ENCODE assay signal across 12 cellular contexts in genomic region chr1:119773711-119774241, GRCh38. TPM values are rescaled to one million over a fixed set of nuclear protein-coding genes. Genes with fewer than 3 reads are reported as not detected.
A peak's percentile ranks its signal among the peaks of the same experiment; 100 is the strongest.
DNase-seq lines count a peak whose midpoint lies in the region; TF ChIP-seq lines count a peak whose summit lies in the region.
"Had no signal": no experiment of that assay in that cellular context is flagged by ENCODE, and none has a peak within 500 bp of the region (broad histone marks: within the 10 kb centered on the region; RNA-seq: fewer than 3 reads in every experiment).

No MANE protein-coding gene starts in this region.

- H2BK120ac ChIP-seq in mesenchymal stem cell (ENCODE audit: low read depth, low read length), result no peak overlapping the region

- H2AK5ac ChIP-seq in mesenchymal stem cell (ENCODE audit: low read length, severe bottlenecking), result no peak overlapping the region

- peak overlapping the region in 1 of 2 experiments; percentile 65 for H3K18ac ChIP-seq in mesenchymal stem cell (ENCODE audit: low read depth in 1 of 2, low read length in 2 of 2)

- H2BK12ac ChIP-seq in mesenchymal stem cell (ENCODE audit: low read length in 2 of 2), result no peak overlapping the region

- in situ Hi-C loops in G401 (cut with HindIII; ENCODE audit: low sequenced_read_pairs), result no loop called here

- H3K4me1 ChIP-seq in ectodermal cell (ENCODE audit: control insufficient read depth, insufficient read depth, low read length) (peaks cover 51% of the 10 kb centered on the region), mesenchymal stem cell (ENCODE audit: control insufficient read depth, insufficient read depth, low read depth, low read length) (peaks cover 8% of the 10 kb centered on the region), sigmoid colon (no peaks in the 10 kb centered on the region)

- H3K14ac ChIP-seq in mesenchymal stem cell (ENCODE audit: low read length in 2 of 2), result peak overlapping the region in 1 of 2 experiments; percentile 65

- H3K79me1 ChIP-seq in mesenchymal stem cell (replicated peaks; ENCODE audit: low read length, poor library complexity, severe bottlenecking), result no peaks in the 10 kb centered on the region

- no peak overlapping the region for H3K4ac ChIP-seq in mesenchymal stem cell (ENCODE audit: low read depth in 1 of 2, low read length in 2 of 2)

- TF ChIP-seq EP300 in sigmoid colon (IDR thresholded peaks at IDR 0.05), result no peak

- peak; percentile 49 for DNase-seq in BJ (ENCODE audit: low read depth)
- peak; percentile 11 for DNase-seq in NCI-H128 (lab: John Stamatoyannopoulos, UW; ENCODE audit: unreplicated experiment)
- DNase-seq in mesenchymal stem cell, result peak; percentile 27
- no peak for DNase-seq in sigmoid colon
- no peak for DNase-seq in OCI-M1 (lab: John Stamatoyannopoulos, UW)
- no peak for DNase-seq in G401 (ENCODE audit: low spot score)
- DNase-seq in C1 segment of cervical spinal cord (lab: John Stamatoyannopoulos, UW), result no peak
- DNase-seq: activated naive CD4-positive, alpha-beta T cell treated with anti-CD3 and anti-CD28 coated beads, Interleukin-2, amount 10 ng/mL, durations not matched to agents 7 days and 5 days; CD8-positive, alpha-beta memory T cell; GOT3 had no signal

- H2AFZ ChIP-seq in mesenchymal stem cell (ENCODE audit: low read depth, low read length), result no peak overlapping the region

- intact Hi-C loops in sigmoid colon (cut with DNase I), result no loop called here

- TF ChIP-seq CTCF in BJ (IDR thresholded peaks at IDR 0.05; ENCODE audit: insufficient read depth, low read depth, low read length) (no peak), sigmoid colon (IDR thresholded peaks at IDR 0.05) (no peak)

- H3K9me3 ChIP-seq in ectodermal cell (ENCODE audit: control insufficient read depth, low read length) (no peaks in the 10 kb centered on the region), mesenchymal stem cell (ENCODE audit: control insufficient read depth, low read length) (no peaks in the 10 kb centered on the region), sigmoid colon (no peaks in the 10 kb centered on the region)
- H3K9me3 ChIP-seq: suprapubic skin had no signal

- no peak overlapping the region for H3K4me3 ChIP-seq in BJ (ENCODE audit: low read depth, low read length)
- no peak overlapping the region for H3K4me3 ChIP-seq in ectodermal cell (ENCODE audit: insufficient read depth, low read depth, low read length)
- no peak overlapping the region for H3K4me3 ChIP-seq in mesenchymal stem cell (ENCODE audit: insufficient read depth in 1 of 2, low read depth in 1 of 2, low read length in 2 of 2)
- no peak overlapping the region for H3K4me3 ChIP-seq in sigmoid colon
- H3K4me3 ChIP-seq: suprapubic skin had no signal

- POLR2A ChIA-PET in BJ (lab: Charles Lee), result no interaction called here

- H4K8ac ChIP-seq in mesenchymal stem cell (ENCODE audit: low read length), result no peak overlapping the region

- H4K91ac ChIP-seq in mesenchymal stem cell (ENCODE audit: low read length), result no peak overlapping the region

- no peak overlapping the region for H3K9ac ChIP-seq in mesenchymal stem cell (ENCODE audit: low read length)

- H3K27me3 ChIP-seq in BJ (ENCODE audit: control insufficient read depth, insufficient read depth, low read length), result peaks cover 6% of the 10 kb centered on the region; the same call in 1 of the 2 replicates
- H3K27me3 ChIP-seq in ectodermal cell (ENCODE audit: control insufficient read depth, insufficient read depth, low read length, poor library complexity, severe bottlenecking), result no peaks in the 10 kb centered on the region
- peaks cover 0 to 18% of the 10 kb centered on the region in 2 experiments for H3K27me3 ChIP-seq in mesenchymal stem cell (ENCODE audit: control insufficient read depth in 1 of 2, insufficient read depth in 1 of 2, low read length in 2 of 2)
- no peaks in the 10 kb centered on the region for H3K27me3 ChIP-seq in sigmoid colon
- H3K27me3 ChIP-seq: suprapubic skin had no signal

- TF ChIP-seq POLR2A in sigmoid colon (IDR thresholded peaks at IDR 0.05), result no peak

- H3K36me3 ChIP-seq in BJ (ENCODE audit: control insufficient read depth, insufficient read depth, low read length) (no peaks in the 10 kb centered on the region), ectodermal cell (ENCODE audit: control insufficient read depth, insufficient read depth, low read length) (no peaks in the 10 kb centered on the region), mesenchymal stem cell (ENCODE audit: control insufficient read depth in 1 of 2, insufficient read depth in 2 of 2, low read depth in 1 of 2, low read length in 2 of 2) (no peaks in the 10 kb centered on the region), sigmoid colon (no peaks in the 10 kb centered on the region)
- H3K36me3 ChIP-seq: suprapubic skin had no signal

- CTCF ChIA-PET in BJ (lab: Yijun Ruan, JAX), result interaction anchor here (1.3 kb wide), 1 partner anchor 9 kb away, joined by 3 read pairs; no protein-coding TSS in a partner anchor

- H2BK5ac ChIP-seq in mesenchymal stem cell (ENCODE audit: low read depth, low read length, poor library complexity, severe bottlenecking), result no peak overlapping the region

- peak overlapping the region; percentile 97 for H3K27ac ChIP-seq in ectodermal cell (ENCODE audit: insufficient read depth, low read depth, low read length, poor library complexity, severe bottlenecking)
- H3K27ac ChIP-seq in mesenchymal stem cell (ENCODE audit: low read length, poor library complexity, severe bottlenecking), result no peak overlapping the region
- H3K27ac ChIP-seq in sigmoid colon, result no peak overlapping the region
- H3K27ac ChIP-seq: suprapubic skin had no signal

- peak overlapping the region; percentile 10 for H3K4me2 ChIP-seq in mesenchymal stem cell (ENCODE audit: low read length, poor library complexity, severe bottlenecking)

- H2BK15ac ChIP-seq in mesenchymal stem cell (ENCODE audit: low read depth, poor library complexity, severe bottlenecking), result no peak overlapping the region

- no peak overlapping the region for H3K23ac ChIP-seq in mesenchymal stem cell (ENCODE audit: low read length in 2 of 2)

- WGBS in ectodermal cell, 2 experiments, result 24 to 27% methylated on average over 3 of the region's 3 CpGs
- WGBS in mesenchymal stem cell, result 33% methylated on average over 3 of the region's 3 CpGs
- 39 to 69% methylated on average over 3 of the region's 3 CpGs for WGBS in sigmoid colon, 2 donors

RNA-seq across cellular contexts. Expression of gene HMGCS2, which starts 5.1 kb away (rescaled TPM):
- polyA plus RNA-seq in BJ (2011; rRNA removed) (not detected in 2 replicates), sigmoid colon (100 to 1,000 TPM in 2 of 3 donors, 10 to 100 TPM in 1; 53.9 to 607 (median 276) TPM)
- not detected in 2 replicates for polyA minus RNA-seq in BJ (2011; rRNA and poly(A)+ RNA removed)
- 0.91 TPM for polyA plus RNA-seq in ectodermal cell (2013, experiment 1 of 4)
- polyA plus RNA-seq in ectodermal cell (2013, experiment 2 of 4), result 0.91 TPM
- polyA plus RNA-seq in ectodermal cell (2013, experiment 3 of 4), result 1.1 TPM
- 0.81 TPM for polyA plus RNA-seq in ectodermal cell (2013, experiment 4 of 4)
- not detected for polyA plus RNA-seq in mesenchymal stem cell (2013, experiment 1 of 2)
- not detected for polyA plus RNA-seq in mesenchymal stem cell (2013, experiment 2 of 2)
- 1 to 10 TPM in 1 of 4 donors, not detected in 3; 2.8 TPM for total RNA-seq in sigmoid colon
- total RNA-seq in G401 (2014; rRNA removed; shearing (Covaris generic)), result not detected in 2 replicates
- total RNA-seq: CD8-positive, alpha-beta memory T cell had no signal
- polyA plus RNA-seq: CD8-positive, alpha-beta memory T cell had no signal

RNA-seq across cellular contexts. Expression of gene REG4, which starts 37.5 kb away (rescaled TPM):
- not detected in 2 replicates for polyA plus RNA-seq in BJ (2011; rRNA removed)
- not detected in 2 replicates for polyA minus RNA-seq in BJ (2011; rRNA and poly(A)+ RNA removed)
- polyA plus RNA-seq in ectodermal cell (2013, experiment 1 of 4), result 0.31 TPM
- polyA plus RNA-seq in ectodermal cell (2013, experiment 2 of 4), result not detected
- polyA plus RNA-seq in ectodermal cell (2013, experiment 3 of 4), result not detected
- not detected for polyA plus RNA-seq in ectodermal cell (2013, experiment 4 of 4)
- not detected for polyA plus RNA-seq in mesenchymal stem cell (2013, experiment 1 of 2)
- polyA plus RNA-seq in mesenchymal stem cell (2013, experiment 2 of 2), result not detected
- not detected for total RNA-seq in sigmoid colon
- polyA plus RNA-seq in sigmoid colon, result 10 to 100 TPM; 10.4 to 80.8 (median 13.2) TPM
- not detected in 2 replicates for total RNA-seq in G401 (2014; rRNA removed; shearing (Covaris generic))
- total RNA-seq: suprapubic skin had no signal

Comparison
In these comparisons a context has a peak if more than half of its experiments do, and no peak if none do; other contexts are left out.
1. DNase-seq: peak in BJ (single experiment), NCI-H128 (single experiment) and mesenchymal stem cell (single experiment); none in sigmoid colon (single experiment), OCI-M1 (single experiment), G401 (single experiment) and C1 segment of cervical spinal cord (0 of 14).